Comparison of ENCODE assay signal across 25 cellular contexts in the genomic region with DNA sequence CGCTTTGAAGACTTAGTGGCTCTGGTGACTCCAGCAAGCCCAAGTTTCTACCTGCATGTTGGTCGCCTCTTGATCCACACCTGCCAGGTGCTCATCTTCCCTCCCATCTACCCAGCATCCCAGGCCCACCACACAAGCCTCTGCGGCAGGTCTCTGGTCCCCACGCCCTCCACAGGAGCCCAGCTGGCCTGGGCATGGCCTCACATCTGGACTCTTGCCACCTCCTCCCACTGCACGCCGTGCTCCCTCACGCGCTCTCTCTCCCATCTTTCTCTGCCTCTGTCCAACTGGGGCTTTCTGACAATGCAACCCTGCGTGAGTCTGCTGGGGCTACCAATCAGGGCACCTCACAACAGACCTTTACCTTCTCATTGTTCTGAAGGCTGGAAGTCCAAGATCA. TPM values are rescaled to one million over a fixed set of nuclear protein-coding genes. Genes with fewer than 3 reads are reported as not detected.
"Had no signal": no experiment of that assay in that cellular context is flagged by ENCODE, and none has a peak within 500 bp of the region (broad histone marks: within the 10 kb centered on the region; RNA-seq: fewer than 3 reads in every experiment).

No MANE protein-coding gene starts in this region.

- H2AFZ ChIP-seq: parathyroid adenoma had no signal

- ATAC-seq: activated T-cell treated with anti-CD3 and anti-CD28 coated beads, Interleukin-2, amount 50 U/mL, for 72 hours; gastrocnemius medialis; heart left ventricle; lower lobe of right lung; natural killer cell; right lobe of liver; T-helper 17 cell had no signal

- H3K9me3 Mint-ChIP-seq: activated naive CD4-positive, alpha-beta T cell treated with anti-CD3 and anti-CD28 coated beads, Interleukin-2, amount 50 U/mL, for 24 hours had no signal

- H3K36me3 ChIP-seq: esophagus squamous epithelium, gastrocnemius medialis, heart left ventricle, lower lobe of right lung, neutrophil, right lobe of liver, stomach, thoracic aorta had no signal

- H3K4me3 ChIP-seq: esophagus squamous epithelium, gastrocnemius medialis, heart left ventricle, lower lobe of right lung, right lobe of liver, skin epidermis, stomach, thoracic aorta had no signal

- H3K4me1 Mint-ChIP-seq: activated CD4-positive, alpha-beta memory T cell treated with anti-CD3 and anti-CD28 coated beads, Interleukin-2, amount 10 ng/mL, durations not matched to agents 7 days and 5 days; activated naive CD4-positive, alpha-beta T cell treated with anti-CD3 and anti-CD28 coated beads, Interleukin-2, amount 50 U/mL, for 24 hours; mesothelial cell of epicardium; natural killer cell; stimulated activated memory B cell treated with anti-CD40 and anti-IgM and Interleukin-4, amounts not matched to agents 10 μg/mL and 1 μg/mL and 100 μg/mL, for 72 hours; T-helper 17 cell had no signal

- H3K27me3 Mint-ChIP-seq: stimulated activated memory B cell treated with anti-CD40 and anti-IgM and Interleukin-4, amounts not matched to agents 10 μg/mL and 1 μg/mL and 100 μg/mL, for 72 hours had no signal

- H3K4me1 ChIP-seq: esophagus squamous epithelium, gastrocnemius medialis, heart left ventricle, lower lobe of right lung, parathyroid adenoma, right lobe of liver, stomach had no signal

- H3K79me2 ChIP-seq: parathyroid adenoma had no signal

- H3K27ac ChIP-seq: esophagus squamous epithelium, gastrocnemius medialis, heart left ventricle, lower lobe of right lung, neutrophil, parathyroid adenoma, right lobe of liver, skin epidermis, stomach, thoracic aorta had no signal

- H3K27ac Mint-ChIP-seq: activated CD4-positive, alpha-beta memory T cell treated with anti-CD3 and anti-CD28 coated beads, Interleukin-2, amount 10 ng/mL, durations not matched to agents 7 days and 5 days; activated naive CD4-positive, alpha-beta T cell treated with anti-CD3 and anti-CD28 coated beads, Interleukin-2, amount 50 U/mL, for 24 hours; activated T-cell treated with anti-CD3 and anti-CD28 coated beads, Interleukin-2, amount 50 U/mL, for 72 hours; brain; mesothelial cell of epicardium; natural killer cell; stimulated activated memory B cell treated with anti-CD40 and anti-IgM and Interleukin-4, amounts not matched to agents 10 μg/mL and 1 μg/mL and 100 μg/mL, for 72 hours; T-helper 17 cell; type B pancreatic cell had no signal

- DNase-seq: activated CD4-positive, alpha-beta memory T cell treated with anti-CD3 and anti-CD28 coated beads, Interleukin-2, amount 10 ng/mL, durations not matched to agents 7 days and 5 days; activated CD4-positive, alpha-beta T cell treated with anti-CD3 and anti-CD28 coated beads for 48 hours; activated effector memory CD4-positive, alpha-beta T cell treated with anti-CD3 and anti-CD28 coated beads, Interleukin-2, amount 50 U/mL, for 16 hours; activated T-cell treated with anti-CD3 and anti-CD28 coated beads, Interleukin-2, amount 50 U/mL, for 72 hours; aorta; esophagus squamous epithelium; gastrocnemius medialis; islet precursor cell; lower lobe of right lung; natural killer cell; right lobe of liver; stimulated activated CD4-positive, alpha-beta T cell treated with anti-CD3 and anti-CD28 coated beads, Interleukin-2, amount 100 ng/mL, for 24 hours; stomach; SW 1271; T-helper 17 cell had no signal

- H3K36me3 Mint-ChIP-seq: activated naive CD4-positive, alpha-beta T cell treated with anti-CD3 and anti-CD28 coated beads, Interleukin-2, amount 50 U/mL, for 24 hours; brain; mesothelial cell of epicardium; natural killer cell; stimulated activated memory B cell treated with anti-CD40 and anti-IgM and Interleukin-4, amounts not matched to agents 10 μg/mL and 1 μg/mL and 100 μg/mL, for 72 hours; type B pancreatic cell had no signal

- H3K4me3 Mint-ChIP-seq: activated CD4-positive, alpha-beta memory T cell treated with anti-CD3 and anti-CD28 coated beads, Interleukin-2, amount 10 ng/mL, durations not matched to agents 7 days and 5 days; activated naive CD4-positive, alpha-beta T cell treated with anti-CD3 and anti-CD28 coated beads, Interleukin-2, amount 50 U/mL, for 24 hours; activated T-cell treated with anti-CD3 and anti-CD28 coated beads, Interleukin-2, amount 50 U/mL, for 72 hours; brain; mesothelial cell of epicardium; natural killer cell; stimulated activated memory B cell treated with anti-CD40 and anti-IgM and Interleukin-4, amounts not matched to agents 10 μg/mL and 1 μg/mL and 100 μg/mL, for 72 hours; T-helper 17 cell; type B pancreatic cell had no signal

- H3K27me3 ChIP-seq: gastrocnemius medialis, right lobe of liver had no signal

RNA-seq across cellular contexts. Expression of a gene that starts 50.2 kb away (rescaled TPM):
- total RNA-seq: activated T-cell treated with anti-CD3 and anti-CD28 coated beads, Interleukin-2, amount 50 U/mL, for 72 hours had no signal
